ENCODE assay signal across 19 cellular contexts in the genomic region with DNA sequence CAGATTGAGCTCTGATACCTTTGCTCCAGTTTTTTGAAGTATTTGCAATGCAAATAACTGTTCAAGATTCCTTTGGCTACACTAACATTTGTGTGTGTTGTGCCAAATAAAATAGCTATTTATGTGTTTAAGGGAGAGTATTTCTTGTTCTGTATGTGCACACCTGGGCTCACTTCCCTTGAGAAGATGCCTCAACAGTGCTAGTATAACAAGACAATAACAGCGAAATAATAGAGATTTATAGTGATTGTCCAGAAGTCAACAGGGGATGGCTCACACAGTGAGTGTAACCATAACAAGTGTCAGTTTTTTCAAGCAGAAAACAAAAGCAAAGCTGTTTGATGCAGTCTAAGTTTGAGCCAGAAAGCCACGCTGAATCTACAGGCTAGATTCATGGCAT.
"Had no signal": no experiment of that assay in that cellular context is flagged by ENCODE, and none has a peak within 500 bp of the region (broad histone marks: within the 10 kb centered on the region; RNA-seq: fewer than 3 reads in every experiment).

No MANE protein-coding gene starts in this region.

- H3K36me3 ChIP-seq: colonic mucosa, heart left ventricle, neutrophil, tibial nerve had no signal

- H3K4me1 ChIP-seq: colonic mucosa, foreskin keratinocyte, heart left ventricle had no signal

- H3K9me3 ChIP-seq: colonic mucosa, heart left ventricle, neutrophil, SK-N-SH, tibial nerve had no signal

- H3K27me3 ChIP-seq: colonic mucosa, foreskin keratinocyte, heart left ventricle, neutrophil, tibial nerve had no signal

- DNase-seq: activated CD4-positive, alpha-beta T cell treated with anti-CD3 and anti-CD28 coated beads for 1 hour; activated CD4-positive, alpha-beta T cell treated with anti-CD3 and anti-CD28 coated beads, Interleukin-2, amount 50 U/mL, for 4 hours; activated naive CD4-positive, alpha-beta T cell treated with anti-CD3 and anti-CD28 coated beads, Interleukin-2, amount 10 ng/mL, durations not matched to agents 7 days and 5 days; activated T-cell treated with anti-CD3 and anti-CD28 coated beads for 4 hours; colonic mucosa; effector memory CD4-positive, alpha-beta T cell; foreskin keratinocyte; heart left ventricle; left colon; naive B cell; posterior cingulate gyrus; retina; SK-N-SH; stimulated activated CD4-positive, alpha-beta T cell treated with anti-CD3 and anti-CD28 coated beads, Interleukin-2, amount 100 ng/mL, for 48 hours; T-cell had no signal

- ATAC-seq: foreskin keratinocyte; heart left ventricle; left colon; stimulated activated memory B cell treated with anti-CD40 and anti-IgM and Interleukin-4, amounts not matched to agents 10 μg/mL and 1 μg/mL and 100 μg/mL, for 72 hours; T-cell had no signal

- H3K27ac ChIP-seq: colonic mucosa, foreskin keratinocyte, heart left ventricle, neutrophil had no signal

- H3K4me3 ChIP-seq: colonic mucosa, heart left ventricle, lung, tibial nerve had no signal
